ENCODE assay signal across 19 cellular contexts in the genomic region with DNA sequence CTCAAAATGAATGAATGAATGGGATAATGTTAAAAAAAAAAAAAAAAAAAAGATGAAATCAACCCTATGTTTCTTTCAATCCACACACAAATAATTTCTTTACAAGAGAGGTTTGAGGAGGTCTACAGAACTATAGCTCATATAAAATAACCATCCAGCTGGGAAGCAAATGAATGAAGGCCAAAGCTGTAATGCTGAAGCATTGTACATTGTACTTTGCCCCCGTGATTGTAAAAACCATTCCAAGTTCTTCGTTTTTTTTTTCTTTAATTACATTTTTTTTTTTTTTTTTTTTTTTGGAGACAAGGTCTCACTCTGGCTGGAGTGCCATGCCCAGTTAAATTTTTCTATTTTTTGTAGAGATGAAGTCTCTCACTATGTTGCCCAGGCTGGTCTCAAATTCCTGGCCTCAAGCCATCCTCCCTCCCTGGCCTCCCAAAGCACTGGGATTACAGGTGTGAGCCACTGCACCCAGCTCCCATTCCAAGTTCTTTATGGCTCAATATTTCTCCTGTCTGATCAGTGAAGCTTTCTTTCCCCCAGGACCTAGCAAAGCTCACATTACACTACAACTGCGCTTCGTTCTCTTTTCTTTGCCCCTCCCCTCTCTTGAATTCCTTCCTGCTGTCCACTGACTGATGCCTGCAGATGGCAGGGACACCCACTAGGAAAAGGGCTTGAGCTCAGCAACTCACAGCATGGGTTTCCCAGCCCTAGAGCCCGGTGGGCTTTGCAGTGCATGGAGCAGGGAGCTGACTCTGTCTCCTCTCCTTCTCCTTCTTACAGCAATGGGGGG. TPM values are rescaled to one million over a fixed set of nuclear protein-coding genes. Genes with fewer than 3 reads are reported as not detected.
DNase-seq lines count a peak whose midpoint lies in the region; ATAC-seq and TF ChIP-seq lines count a peak whose summit lies in the region.
"Had no signal": no experiment of that assay in that cellular context is flagged by ENCODE, and none has a peak within 500 bp of the region (broad histone marks: within the 10 kb centered on the region; RNA-seq: fewer than 3 reads in every experiment).

No MANE protein-coding gene starts in this region.

- no peak overlapping the region for H3K4me3 Mint-ChIP-seq in naive thymus-derived CD4-positive, alpha-beta T cell
- H3K4me3 Mint-ChIP-seq: activated CD8-positive, alpha-beta T cell treated with anti-CD3 and anti-CD28 coated beads for 36 hours; activated T-cell treated with anti-CD3 and anti-CD28 coated beads, Interleukin-2, amount 50 U/mL, for 72 hours; mesothelial cell of epicardium; stimulated activated effector memory CD8-positive, alpha-beta T cell treated with anti-CD3 and anti-CD28 coated beads, Interleukin-12 subunit alpha, Interleukin-12 subunit beta, amount 100 ng/mL, for 72 hours had no signal

- no peaks in the 10 kb centered on the region for H3K9me3 ChIP-seq in naive thymus-derived CD4-positive, alpha-beta T cell (ENCODE audit: control insufficient read depth in 2 of 3, low read length in 3 of 3)
- H3K9me3 ChIP-seq: gastroesophageal sphincter, tibial nerve had no signal

- no peak for ATAC-seq in naive thymus-derived CD4-positive, alpha-beta T cell
- ATAC-seq in GM18909 (IDR thresholded peaks at IDR 0.05; ENCODE audit: poor library complexity, unreplicated experiment): no peak
- ATAC-seq in HG02981 (IDR thresholded peaks at IDR 0.05; ENCODE audit: unreplicated experiment): no peak
- ATAC-seq: activated CD8-positive, alpha-beta T cell treated with anti-CD3 and anti-CD28 coated beads for 36 hours; activated T-cell treated with anti-CD3 and anti-CD28 coated beads, Interleukin-2, amount 50 U/mL, for 72 hours; gastroesophageal sphincter; PC-3; stimulated activated effector memory CD8-positive, alpha-beta T cell treated with anti-CD3 and anti-CD28 coated beads, Interleukin-12 subunit alpha, Interleukin-12 subunit beta, amount 100 ng/mL, for 72 hours had no signal

- H3K4me1 Mint-ChIP-seq in naive thymus-derived CD4-positive, alpha-beta T cell: peaks cover 0 to 4% (median 0%) of the 10 kb centered on the region in 7 donors
- H3K4me1 Mint-ChIP-seq: stimulated activated effector memory CD8-positive, alpha-beta T cell treated with anti-CD3 and anti-CD28 coated beads, Interleukin-12 subunit alpha, Interleukin-12 subunit beta, amount 100 ng/mL, for 72 hours had no signal

- H3K9me3 Mint-ChIP-seq in naive thymus-derived CD4-positive, alpha-beta T cell: peaks cover 0 to 3% (median 0%) of the 10 kb centered on the region in 11 donors
- H3K9me3 Mint-ChIP-seq: activated CD8-positive, alpha-beta T cell treated with anti-CD3 and anti-CD28 coated beads for 36 hours; activated T-cell treated with anti-CD3 and anti-CD28 coated beads, Interleukin-2, amount 50 U/mL, for 72 hours; mesothelial cell of epicardium; stimulated activated effector memory CD8-positive, alpha-beta T cell treated with anti-CD3 and anti-CD28 coated beads, Interleukin-12 subunit alpha, Interleukin-12 subunit beta, amount 100 ng/mL, for 72 hours had no signal

- H3K27me3 Mint-ChIP-seq in naive thymus-derived CD4-positive, alpha-beta T cell: peaks cover 0 to 10% (median 6%) of the 10 kb centered on the region in 5 donors

- no peaks in the 10 kb centered on the region for H3K27me3 ChIP-seq in naive thymus-derived CD4-positive, alpha-beta T cell (ENCODE audit: control insufficient read depth in 2 of 2, insufficient read depth in 2 of 2, low read length in 2 of 2)

- POLR2A ChIA-PET in naive thymus-derived CD4-positive, alpha-beta T cell (lab: Charles Lee): no interaction called here

- no peak overlapping the region for H3K4me3 ChIP-seq in HFF-Myc (replicated peaks; ENCODE audit: low read depth, low read length)
- no peak overlapping the region for H3K4me3 ChIP-seq in naive thymus-derived CD4-positive, alpha-beta T cell (ENCODE audit: low read length)
- H3K4me3 ChIP-seq: gastroesophageal sphincter, tibial nerve had no signal

- peak; percentile 15 for DNase-seq in EL
- DNase-seq in HFF-Myc (ENCODE audit: extremely low read depth, low read depth): peak; percentile 16
- peak; percentile 60 for DNase-seq in brain pericyte (ENCODE audit: low read depth, low spot score)
- peak; percentile 87 for DNase-seq in left kidney (ENCODE audit: low read depth, low spot score)
- no peak for DNase-seq in naive thymus-derived CD4-positive, alpha-beta T cell
- no peak for DNase-seq in GM19238 (ENCODE audit: insufficient read length, low spot score)
- DNase-seq: activated CD8-positive, alpha-beta T cell treated with anti-CD3 and anti-CD28 coated beads for 36 hours; activated T-cell treated with anti-CD3 and anti-CD28 coated beads, Interleukin-2, amount 50 U/mL, for 72 hours; DMS79; NCI-H2081; PC-3; SW 1271 had no signal

- no peaks in the 10 kb centered on the region for H3K36me3 ChIP-seq in naive thymus-derived CD4-positive, alpha-beta T cell (ENCODE audit: control insufficient read depth in 2 of 3, insufficient read depth in 3 of 3, low read length in 3 of 3)
- H3K36me3 ChIP-seq: gastroesophageal sphincter, tibial nerve had no signal

- H3K27ac Mint-ChIP-seq in naive thymus-derived CD4-positive, alpha-beta T cell: no peak overlapping the region
- H3K27ac Mint-ChIP-seq: activated CD8-positive, alpha-beta T cell treated with anti-CD3 and anti-CD28 coated beads for 36 hours; activated T-cell treated with anti-CD3 and anti-CD28 coated beads, Interleukin-2, amount 50 U/mL, for 72 hours; mesothelial cell of epicardium; stimulated activated effector memory CD8-positive, alpha-beta T cell treated with anti-CD3 and anti-CD28 coated beads, Interleukin-12 subunit alpha, Interleukin-12 subunit beta, amount 100 ng/mL, for 72 hours had no signal

- no peak overlapping the region for H3K27ac ChIP-seq in naive thymus-derived CD4-positive, alpha-beta T cell (ENCODE audit: low read depth, low read length)
- H3K27ac ChIP-seq: C4-2B, gastroesophageal sphincter, tibial nerve had no signal

- intact Hi-C loops in naive thymus-derived CD4-positive, alpha-beta T cell (cut with micrococcal nuclease): no loop called here

- no peak for TF ChIP-seq CTCF in HFF-Myc (IDR thresholded peaks at IDR 0.05; ENCODE audit: low read depth, low read length, missing control alignments)

- H3K4me1 ChIP-seq in naive thymus-derived CD4-positive, alpha-beta T cell (ENCODE audit: control insufficient read depth in 2 of 2, insufficient read depth in 2 of 2, low read length in 2 of 2): no peaks in the 10 kb centered on the region
- H3K4me1 ChIP-seq: gastroesophageal sphincter, tibial nerve had no signal

- no peaks in the 10 kb centered on the region for H3K36me3 Mint-ChIP-seq in naive thymus-derived CD4-positive, alpha-beta T cell
- H3K36me3 Mint-ChIP-seq: mesothelial cell of epicardium; stimulated activated effector memory CD8-positive, alpha-beta T cell treated with anti-CD3 and anti-CD28 coated beads, Interleukin-12 subunit alpha, Interleukin-12 subunit beta, amount 100 ng/mL, for 72 hours had no signal

- CTCF ChIA-PET in naive thymus-derived CD4-positive, alpha-beta T cell (lab: Charles Lee): no interaction called here

RNA-seq across cellular contexts. Expression of gene NOP56, which starts 53.0 kb away (rescaled TPM):
- 100 to 1,000 TPM; 216 to 375 (median 287) TPM for total RNA-seq in naive thymus-derived CD4-positive, alpha-beta T cell
- 100 to 1,000 TPM in 1 of 2 donors, 10 to 100 TPM in 1; 89.0 to 129 TPM for polyA plus RNA-seq in naive thymus-derived CD4-positive, alpha-beta T cell

Comparison
In these comparisons a context has a peak if more than half of its experiments do, and no peak if none do; other contexts are left out.
1. DNase-seq: peak in EL (single experiment), HFF-Myc (single experiment), brain pericyte (single experiment) and left kidney (single experiment); none in naive thymus-derived CD4-positive, alpha-beta T cell (0 of 9) and GM19238 (single experiment).